Comparison of ENCODE assay signal across 20 cellular contexts in the genomic region with DNA sequence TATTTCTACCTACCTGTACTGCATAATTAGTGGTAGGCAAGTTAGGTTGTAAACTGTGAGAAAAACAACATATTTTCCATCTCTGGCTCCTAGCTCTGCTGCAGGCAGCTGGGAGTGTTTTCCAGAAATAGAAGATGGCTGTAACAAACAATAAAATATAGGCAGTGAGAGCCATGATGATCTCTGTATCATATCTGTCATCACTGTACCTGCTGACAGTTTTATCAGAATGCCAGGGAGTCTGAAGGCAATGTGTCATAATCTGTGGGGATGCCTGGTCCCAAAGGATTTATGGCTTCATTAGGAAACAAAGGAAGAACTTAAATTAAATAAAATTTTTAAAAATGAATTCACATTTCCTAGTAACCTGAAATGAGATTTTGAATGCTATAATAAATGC.
"Had no signal": no experiment of that assay in that cellular context is flagged by ENCODE, and none has a peak within 500 bp of the region (broad histone marks: within the 10 kb centered on the region; RNA-seq: fewer than 3 reads in every experiment).

No MANE protein-coding gene starts in this region.

- ATAC-seq: effector memory CD8-positive, alpha-beta T cell; gastrocnemius medialis; left lobe of liver; naive thymus-derived CD4-positive, alpha-beta T cell; stimulated activated naive CD8-positive, alpha-beta T cell treated with anti-CD3 and anti-CD28 coated beads, Interleukin-15, Interleukin-2, amounts not matched to agents 100 U/mL and 50 U/mL, for 24 hours had no signal

- H3K9me3 ChIP-seq: sigmoid colon, suprapubic skin, thyroid gland, uterus had no signal

- DNase-seq: effector memory CD8-positive, alpha-beta T cell; gastrocnemius medialis; heart right ventricle; islet precursor cell; mammary epithelial cell; naive thymus-derived CD4-positive, alpha-beta T cell; sigmoid colon; small intestine; stimulated activated CD4-positive, alpha-beta T cell treated with anti-CD3 and anti-CD28 coated beads, Interleukin-2, amount 100 ng/mL, for 48 hours; stimulated activated naive CD8-positive, alpha-beta T cell treated with anti-CD3 and anti-CD28 coated beads, Interleukin-15, Interleukin-2, amounts not matched to agents 100 U/mL and 50 U/mL, for 24 hours; thyroid gland; uterus had no signal

- H3K36me3 Mint-ChIP-seq: type B pancreatic cell had no signal

- H3K4me3 Mint-ChIP-seq: dendritic cell treated with granulocyte-macrophage colony-stimulating factor and Interleukin-4, amounts not matched to agents 40 ng/mL and 50 ng/mL, for 4 days; effector memory CD8-positive, alpha-beta T cell; naive thymus-derived CD4-positive, alpha-beta T cell; neural crest cell; type B pancreatic cell had no signal

- H3K36me3 ChIP-seq: esophagus muscularis mucosa, gastrocnemius medialis, heart right ventricle, right atrium auricular region, sigmoid colon, suprapubic skin, thyroid gland, uterus had no signal

- H3K27ac Mint-ChIP-seq: dendritic cell treated with granulocyte-macrophage colony-stimulating factor and Interleukin-4, amounts not matched to agents 40 ng/mL and 50 ng/mL, for 4 days; effector memory CD8-positive, alpha-beta T cell; naive thymus-derived CD4-positive, alpha-beta T cell; type B pancreatic cell had no signal

- H3K4me3 ChIP-seq: esophagus muscularis mucosa, gastrocnemius medialis, heart right ventricle, right atrium auricular region, sigmoid colon, suprapubic skin, thyroid gland, uterus had no signal

- H3K27me3 Mint-ChIP-seq: dendritic cell treated with granulocyte-macrophage colony-stimulating factor and Interleukin-4, amounts not matched to agents 40 ng/mL and 50 ng/mL, for 4 days; effector memory CD8-positive, alpha-beta T cell; type B pancreatic cell had no signal

- H3K27me3 ChIP-seq: esophagus muscularis mucosa, gastrocnemius medialis, heart right ventricle, right atrium auricular region, sigmoid colon, suprapubic skin, thyroid gland, uterus had no signal

- H3K4me1 ChIP-seq: gastrocnemius medialis, right atrium auricular region, suprapubic skin, thyroid gland, uterus had no signal

- H3K4me1 Mint-ChIP-seq: naive thymus-derived CD4-positive, alpha-beta T cell; neural crest cell had no signal

- H3K27ac ChIP-seq: epithelial cell of prostate, esophagus muscularis mucosa, gastrocnemius medialis, heart right ventricle, right atrium auricular region, sigmoid colon, suprapubic skin, thyroid gland had no signal
